ENCODE assay signal across 11 cellular contexts in genomic region chr12:68020699-68021098, GRCh38. TPM values are rescaled to one million over a fixed set of nuclear protein-coding genes. Genes with fewer than 3 reads are reported as not detected.
"Had no signal": no experiment of that assay in that cellular context is flagged by ENCODE, and none has a peak within 500 bp of the region (broad histone marks: within the 10 kb centered on the region; RNA-seq: fewer than 3 reads in every experiment).

No MANE protein-coding gene starts in this region.

- H3K4me1 ChIP-seq: HAP-1 had no signal

- H3K9me3 ChIP-seq: HAP-1 had no signal

- DNase-seq: GM23248, GOT3, H7, HFFc6 had no signal

- H3K36me3 ChIP-seq: HAP-1 had no signal

- H3K9ac ChIP-seq: GM23248 had no signal

- H3K27ac Mint-ChIP-seq: HFFc6, IgD-negative memory B cell had no signal

- H3K4me3 Mint-ChIP-seq: HFFc6, IgD-negative memory B cell had no signal

- ATAC-seq: HCT116, HepG2 had no signal

- FAIRE-seq: HepG2 had no signal

- H3K4me3 ChIP-seq: GM23248, HAP-1 had no signal

- H3K27me3 Mint-ChIP-seq: IgD-negative memory B cell had no signal

- H3K9me3 Mint-ChIP-seq: HFFc6, IgD-negative memory B cell had no signal

- H2AFZ ChIP-seq: GM23248 had no signal

- H3K27ac ChIP-seq: GM23248, HL-60 had no signal

RNA-seq across cellular contexts. Expression of gene IFNG-AS1, which starts 31.5 kb away (rescaled TPM):
- total RNA-seq: GM23248, H4, H7, HepG2, HFFc6, HT1080 had no signal
- polyA plus RNA-seq: GM23248, HepG2 had no signal
